ENCODE assay signal across 1 cellular context in the genomic region with DNA sequence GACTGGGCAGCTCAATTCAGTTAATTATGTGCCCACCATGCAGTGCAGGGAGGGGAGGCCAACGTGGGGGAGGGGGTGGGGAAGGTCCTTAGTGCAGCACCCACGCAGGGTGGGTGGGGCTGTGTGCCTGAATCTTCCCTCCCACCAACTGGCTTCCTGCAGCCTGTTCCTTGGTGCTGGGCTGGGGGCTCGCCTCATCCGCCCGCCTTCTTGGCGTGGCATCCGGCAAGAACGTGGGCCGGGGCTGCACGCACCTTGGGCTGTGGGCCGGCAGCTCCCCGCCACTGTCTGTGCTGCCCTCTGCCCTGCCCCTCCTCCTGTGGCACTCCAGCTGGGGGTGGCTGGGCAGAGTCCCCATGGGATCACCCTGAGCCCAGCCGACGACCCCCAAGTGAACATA.
TF ChIP-seq lines count a peak whose summit lies in the region.

No MANE protein-coding gene starts in this region.

TF ChIP-seq in GM23338, 12 proteins besides CTCF, POLR2A, EP300 and RAD21:
- TF ChIP-seq, protein P1, sequence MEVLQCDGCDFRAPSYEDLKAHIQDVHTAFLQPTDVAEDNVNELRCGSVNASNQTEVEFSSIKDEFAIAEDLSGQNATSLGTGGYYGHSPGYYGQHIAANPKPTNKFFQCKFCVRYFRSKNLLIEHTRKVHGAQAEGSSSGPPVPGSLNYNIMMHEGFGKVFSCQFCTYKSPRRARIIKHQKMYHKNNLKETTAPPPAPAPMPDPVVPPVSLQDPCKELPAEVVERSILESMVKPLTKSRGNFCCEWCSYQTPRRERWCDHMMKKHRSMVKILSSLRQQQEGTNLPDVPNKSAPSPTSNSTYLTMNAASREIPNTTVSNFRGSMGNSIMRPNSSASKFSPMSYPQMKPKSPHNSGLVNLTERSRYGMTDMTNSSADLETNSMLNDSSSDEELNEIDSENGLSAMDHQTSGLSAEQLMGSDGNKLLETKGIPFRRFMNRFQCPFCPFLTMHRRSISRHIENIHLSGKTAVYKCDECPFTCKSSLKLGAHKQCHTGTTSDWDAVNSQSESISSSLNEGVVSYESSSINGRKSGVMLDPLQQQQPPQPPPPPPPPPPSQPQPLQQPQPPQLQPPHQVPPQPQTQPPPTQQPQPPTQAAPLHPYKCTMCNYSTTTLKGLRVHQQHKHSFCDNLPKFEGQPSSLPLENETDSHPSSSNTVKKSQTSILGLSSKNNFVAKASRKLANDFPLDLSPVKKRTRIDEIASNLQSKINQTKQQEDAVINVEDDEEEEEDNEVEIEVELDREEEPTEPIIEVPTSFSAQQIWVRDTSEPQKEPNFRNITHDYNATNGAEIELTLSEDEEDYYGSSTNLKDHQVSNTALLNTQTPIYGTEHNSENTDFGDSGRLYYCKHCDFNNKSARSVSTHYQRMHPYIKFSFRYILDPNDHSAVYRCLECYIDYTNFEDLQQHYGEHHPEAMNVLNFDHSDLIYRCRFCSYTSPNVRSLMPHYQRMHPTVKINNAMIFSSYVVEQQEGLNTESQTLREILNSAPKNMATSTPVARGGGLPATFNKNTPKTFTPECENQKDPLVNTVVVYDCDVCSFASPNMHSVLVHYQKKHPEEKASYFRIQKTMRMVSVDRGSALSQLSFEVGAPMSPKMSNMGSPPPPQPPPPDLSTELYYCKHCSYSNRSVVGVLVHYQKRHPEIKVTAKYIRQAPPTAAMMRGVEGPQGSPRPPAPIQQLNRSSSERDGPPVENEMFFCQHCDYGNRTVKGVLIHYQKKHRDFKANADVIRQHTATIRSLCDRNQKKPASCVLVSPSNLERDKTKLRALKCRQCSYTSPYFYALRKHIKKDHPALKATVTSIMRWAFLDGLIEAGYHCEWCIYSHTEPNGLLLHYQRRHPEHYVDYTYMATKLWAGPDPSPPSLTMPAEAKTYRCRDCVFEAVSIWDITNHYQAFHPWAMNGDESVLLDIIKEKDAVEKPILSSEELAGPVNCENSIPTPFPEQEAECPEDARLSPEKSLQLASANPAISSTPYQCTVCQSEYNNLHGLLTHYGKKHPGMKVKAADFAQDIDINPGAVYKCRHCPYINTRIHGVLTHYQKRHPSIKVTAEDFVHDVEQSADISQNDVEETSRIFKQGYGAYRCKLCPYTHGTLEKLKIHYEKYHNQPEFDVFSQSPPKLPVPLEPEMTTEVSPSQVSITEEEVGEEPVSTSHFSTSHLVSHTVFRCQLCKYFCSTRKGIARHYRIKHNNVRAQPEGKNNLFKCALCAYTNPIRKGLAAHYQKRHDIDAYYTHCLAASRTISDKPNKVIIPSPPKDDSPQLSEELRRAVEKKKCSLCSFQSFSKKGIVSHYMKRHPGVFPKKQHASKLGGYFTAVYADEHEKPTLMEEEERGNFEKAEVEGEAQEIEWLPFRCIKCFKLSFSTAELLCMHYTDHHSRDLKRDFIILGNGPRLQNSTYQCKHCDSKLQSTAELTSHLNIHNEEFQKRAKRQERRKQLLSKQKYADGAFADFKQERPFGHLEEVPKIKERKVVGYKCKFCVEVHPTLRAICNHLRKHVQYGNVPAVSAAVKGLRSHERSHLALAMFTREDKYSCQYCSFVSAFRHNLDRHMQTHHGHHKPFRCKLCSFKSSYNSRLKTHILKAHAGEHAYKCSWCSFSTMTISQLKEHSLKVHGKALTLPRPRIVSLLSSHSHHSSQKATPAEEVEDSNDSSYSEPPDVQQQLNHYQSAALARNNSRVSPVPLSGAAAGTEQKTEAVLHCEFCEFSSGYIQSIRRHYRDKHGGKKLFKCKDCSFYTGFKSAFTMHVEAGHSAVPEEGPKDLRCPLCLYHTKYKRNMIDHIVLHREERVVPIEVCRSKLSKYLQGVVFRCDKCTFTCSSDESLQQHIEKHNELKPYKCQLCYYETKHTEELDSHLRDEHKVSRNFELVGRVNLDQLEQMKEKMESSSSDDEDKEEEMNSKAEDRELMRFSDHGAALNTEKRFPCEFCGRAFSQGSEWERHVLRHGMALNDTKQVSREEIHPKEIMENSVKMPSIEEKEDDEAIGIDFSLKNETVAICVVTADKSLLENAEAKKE (CRISPR knock-in tag; IDR thresholded peaks at IDR 0.05), result no peak
- TF ChIP-seq ZNF114 (CRISPR knock-in tag; IDR thresholded peaks at IDR 0.05) (no peak), STAT1 (IDR thresholded peaks at IDR 0.05; ENCODE audit: unreplicated experiment) (no peak), EZH2 (IDR thresholded peaks at IDR 0.05; ENCODE audit: low read depth, unreplicated experiment) (no peak), NANOG (IDR thresholded peaks at IDR 0.05; ENCODE audit: borderline replicate concordance) (no peak), EZH2phosphoT487 (IDR thresholded peaks at IDR 0.05; ENCODE audit: unreplicated experiment) (no peak), JUNB (IDR thresholded peaks at IDR 0.05; ENCODE audit: unreplicated experiment) (no peak), CREB1 (CRISPR knock-in tag; IDR thresholded peaks at IDR 0.05; ENCODE audit: low read depth) (no peak), POLR2AphosphoS5 (IDR thresholded peaks at IDR 0.05; ENCODE audit: low read depth) (no peak), ZNF331 (CRISPR knock-in tag; IDR thresholded peaks at IDR 0.05; ENCODE audit: low read depth) (no peak)
- TF ChIP-seq, protein P2, sequence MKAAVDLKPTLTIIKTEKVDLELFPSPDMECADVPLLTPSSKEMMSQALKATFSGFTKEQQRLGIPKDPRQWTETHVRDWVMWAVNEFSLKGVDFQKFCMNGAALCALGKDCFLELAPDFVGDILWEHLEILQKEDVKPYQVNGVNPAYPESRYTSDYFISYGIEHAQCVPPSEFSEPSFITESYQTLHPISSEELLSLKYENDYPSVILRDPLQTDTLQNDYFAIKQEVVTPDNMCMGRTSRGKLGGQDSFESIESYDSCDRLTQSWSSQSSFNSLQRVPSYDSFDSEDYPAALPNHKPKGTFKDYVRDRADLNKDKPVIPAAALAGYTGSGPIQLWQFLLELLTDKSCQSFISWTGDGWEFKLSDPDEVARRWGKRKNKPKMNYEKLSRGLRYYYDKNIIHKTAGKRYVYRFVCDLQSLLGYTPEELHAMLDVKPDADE (IDR thresholded peaks at IDR 0.05), result no peak
- TF ChIP-seq, protein P3, sequence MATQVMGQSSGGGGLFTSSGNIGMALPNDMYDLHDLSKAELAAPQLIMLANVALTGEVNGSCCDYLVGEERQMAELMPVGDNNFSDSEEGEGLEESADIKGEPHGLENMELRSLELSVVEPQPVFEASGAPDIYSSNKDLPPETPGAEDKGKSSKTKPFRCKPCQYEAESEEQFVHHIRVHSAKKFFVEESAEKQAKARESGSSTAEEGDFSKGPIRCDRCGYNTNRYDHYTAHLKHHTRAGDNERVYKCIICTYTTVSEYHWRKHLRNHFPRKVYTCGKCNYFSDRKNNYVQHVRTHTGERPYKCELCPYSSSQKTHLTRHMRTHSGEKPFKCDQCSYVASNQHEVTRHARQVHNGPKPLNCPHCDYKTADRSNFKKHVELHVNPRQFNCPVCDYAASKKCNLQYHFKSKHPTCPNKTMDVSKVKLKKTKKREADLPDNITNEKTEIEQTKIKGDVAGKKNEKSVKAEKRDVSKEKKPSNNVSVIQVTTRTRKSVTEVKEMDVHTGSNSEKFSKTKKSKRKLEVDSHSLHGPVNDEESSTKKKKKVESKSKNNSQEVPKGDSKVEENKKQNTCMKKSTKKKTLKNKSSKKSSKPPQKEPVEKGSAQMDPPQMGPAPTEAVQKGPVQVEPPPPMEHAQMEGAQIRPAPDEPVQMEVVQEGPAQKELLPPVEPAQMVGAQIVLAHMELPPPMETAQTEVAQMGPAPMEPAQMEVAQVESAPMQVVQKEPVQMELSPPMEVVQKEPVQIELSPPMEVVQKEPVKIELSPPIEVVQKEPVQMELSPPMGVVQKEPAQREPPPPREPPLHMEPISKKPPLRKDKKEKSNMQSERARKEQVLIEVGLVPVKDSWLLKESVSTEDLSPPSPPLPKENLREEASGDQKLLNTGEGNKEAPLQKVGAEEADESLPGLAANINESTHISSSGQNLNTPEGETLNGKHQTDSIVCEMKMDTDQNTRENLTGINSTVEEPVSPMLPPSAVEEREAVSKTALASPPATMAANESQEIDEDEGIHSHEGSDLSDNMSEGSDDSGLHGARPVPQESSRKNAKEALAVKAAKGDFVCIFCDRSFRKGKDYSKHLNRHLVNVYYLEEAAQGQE (IDR thresholded peaks at IDR 0.05; ENCODE audit: unreplicated experiment), result no peak
